ENCODE assay signal across 1 cellular context in the genomic region with DNA sequence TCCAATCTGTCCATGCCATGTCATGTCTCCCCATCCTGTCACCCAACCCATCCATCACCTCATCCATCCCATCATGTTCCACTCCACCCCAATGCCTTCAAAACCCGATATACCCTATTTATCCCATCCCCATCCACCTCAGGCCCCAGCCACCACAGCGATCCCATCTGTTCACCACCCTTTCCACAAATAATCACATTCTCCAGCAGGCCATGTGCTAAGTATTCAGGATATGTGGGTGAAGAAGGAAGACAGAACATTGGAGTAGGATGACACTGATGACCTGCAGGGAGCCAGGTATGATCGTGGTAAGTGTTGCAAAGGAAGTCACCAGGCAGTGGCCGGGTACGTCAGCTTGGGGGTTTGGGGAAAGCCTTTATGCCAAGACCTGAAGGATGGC.
TF ChIP-seq lines count a peak whose summit lies in the region.

No MANE protein-coding gene starts in this region.

TF ChIP-seq in GM12878, 131 proteins besides CTCF, POLR2A, EP300 and RAD21:
- TF ChIP-seq FOXK2 (IDR thresholded peaks at IDR 0.05), result 0 out of 2 replicates have a peak, but pooled peaks have one; percentile 17
- TF ChIP-seq, protein P1, sequence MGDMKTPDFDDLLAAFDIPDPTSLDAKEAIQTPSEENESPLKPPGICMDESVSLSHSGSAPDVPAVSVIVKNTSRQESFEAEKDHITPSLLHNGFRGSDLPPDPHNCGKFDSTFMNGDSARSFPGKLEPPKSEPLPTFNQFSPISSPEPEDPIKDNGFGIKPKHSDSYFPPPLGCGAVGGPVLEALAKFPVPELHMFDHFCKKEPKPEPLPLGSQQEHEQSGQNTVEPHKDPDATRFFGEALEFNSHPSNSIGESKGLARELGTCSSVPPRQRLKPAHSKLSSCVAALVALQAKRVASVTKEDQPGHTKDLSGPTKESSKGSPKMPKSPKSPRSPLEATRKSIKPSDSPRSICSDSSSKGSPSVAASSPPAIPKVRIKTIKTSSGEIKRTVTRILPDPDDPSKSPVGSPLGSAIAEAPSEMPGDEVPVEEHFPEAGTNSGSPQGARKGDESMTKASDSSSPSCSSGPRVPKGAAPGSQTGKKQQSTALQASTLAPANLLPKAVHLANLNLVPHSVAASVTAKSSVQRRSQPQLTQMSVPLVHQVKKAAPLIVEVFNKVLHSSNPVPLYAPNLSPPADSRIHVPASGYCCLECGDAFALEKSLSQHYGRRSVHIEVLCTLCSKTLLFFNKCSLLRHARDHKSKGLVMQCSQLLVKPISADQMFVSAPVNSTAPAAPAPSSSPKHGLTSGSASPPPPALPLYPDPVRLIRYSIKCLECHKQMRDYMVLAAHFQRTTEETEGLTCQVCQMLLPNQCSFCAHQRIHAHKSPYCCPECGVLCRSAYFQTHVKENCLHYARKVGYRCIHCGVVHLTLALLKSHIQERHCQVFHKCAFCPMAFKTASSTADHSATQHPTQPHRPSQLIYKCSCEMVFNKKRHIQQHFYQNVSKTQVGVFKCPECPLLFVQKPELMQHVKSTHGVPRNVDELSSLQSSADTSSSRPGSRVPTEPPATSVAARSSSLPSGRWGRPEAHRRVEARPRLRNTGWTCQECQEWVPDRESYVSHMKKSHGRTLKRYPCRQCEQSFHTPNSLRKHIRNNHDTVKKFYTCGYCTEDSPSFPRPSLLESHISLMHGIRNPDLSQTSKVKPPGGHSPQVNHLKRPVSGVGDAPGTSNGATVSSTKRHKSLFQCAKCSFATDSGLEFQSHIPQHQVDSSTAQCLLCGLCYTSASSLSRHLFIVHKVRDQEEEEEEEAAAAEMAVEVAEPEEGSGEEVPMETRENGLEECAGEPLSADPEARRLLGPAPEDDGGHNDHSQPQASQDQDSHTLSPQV (IDR thresholded peaks at IDR 0.05), result no peak
- no peak for TF ChIP-seq STAT3 (IDR thresholded peaks at IDR 0.05; ENCODE audit: low read depth, low read length)
- no peak for TF ChIP-seq SRF (IDR thresholded peaks at IDR 0.05; ENCODE audit: low read depth in 2 of 2, low read length in 2 of 2)
- TF ChIP-seq ZSCAN29 (IDR thresholded peaks at IDR 0.05), result no peak
- no peak for TF ChIP-seq TCF3 (IDR thresholded peaks at IDR 0.05; ENCODE audit: borderline replicate concordance, insufficient read depth, low read depth, low read length)
- TF ChIP-seq, protein P2, sequence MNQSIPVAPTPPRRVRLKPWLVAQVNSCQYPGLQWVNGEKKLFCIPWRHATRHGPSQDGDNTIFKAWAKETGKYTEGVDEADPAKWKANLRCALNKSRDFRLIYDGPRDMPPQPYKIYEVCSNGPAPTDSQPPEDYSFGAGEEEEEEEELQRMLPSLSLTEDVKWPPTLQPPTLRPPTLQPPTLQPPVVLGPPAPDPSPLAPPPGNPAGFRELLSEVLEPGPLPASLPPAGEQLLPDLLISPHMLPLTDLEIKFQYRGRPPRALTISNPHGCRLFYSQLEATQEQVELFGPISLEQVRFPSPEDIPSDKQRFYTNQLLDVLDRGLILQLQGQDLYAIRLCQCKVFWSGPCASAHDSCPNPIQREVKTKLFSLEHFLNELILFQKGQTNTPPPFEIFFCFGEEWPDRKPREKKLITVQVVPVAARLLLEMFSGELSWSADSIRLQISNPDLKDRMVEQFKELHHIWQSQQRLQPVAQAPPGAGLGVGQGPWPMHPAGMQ (IDR thresholded peaks at IDR 0.05; ENCODE audit: borderline replicate concordance), result 0 out of 2 replicates have a peak, but pooled peaks have one; percentile 3
- TF ChIP-seq EED (IDR thresholded peaks at IDR 0.05; ENCODE audit: low read depth), result no peak
- TF ChIP-seq ZZZ3 (IDR thresholded peaks at IDR 0.05; ENCODE audit: control insufficient read depth, insufficient read length, low read depth), result no peak
